In genomic region chr12:63208956-63209355, GRCh38 we compare ENCODE assay signal across 17 cellular contexts. TPM values are rescaled to one million over a fixed set of nuclear protein-coding genes. Genes with fewer than 3 reads are reported as not detected.
DNase-seq lines count a peak whose midpoint lies in the region; ATAC-seq and TF ChIP-seq lines count a peak whose summit lies in the region.
"Had no signal": no experiment of that assay in that cellular context is flagged by ENCODE, and none has a peak within 500 bp of the region (broad histone marks: within the 10 kb centered on the region; RNA-seq: fewer than 3 reads in every experiment).

No MANE protein-coding gene starts in this region.

- H3K79me2 ChIP-seq in Karpas-422 (ENCODE audit: low read length), result no peaks in the 10 kb centered on the region

- intact Hi-C loops in body of pancreas (cut with DNase I), result no loop called here

- H3K4me3 ChIP-seq in adipocyte (ENCODE audit: low read length) (no peak overlapping the region), choroid plexus epithelial cell (ENCODE audit: low read depth, low read length) (no peak overlapping the region), Karpas-422 (ENCODE audit: low read length) (no peak overlapping the region), body of pancreas (no peak overlapping the region)
- H3K4me3 ChIP-seq: BLaER1 treated with 17β-estradiol and CSF1 and Interleukin-3, amounts not matched to agents 10 nM and 100 nM had no signal

- no peaks in the 10 kb centered on the region for H3K9me2 ChIP-seq in Karpas-422 (replicated peaks; ENCODE audit: insufficient read depth, low read length)

- no peaks in the 10 kb centered on the region for H3K9me3 Mint-ChIP-seq in stimulated activated memory B cell treated with anti-CD40 and anti-IgM and Interleukin-4, amounts not matched to agents 10 μg/mL and 1 μg/mL and 100 μg/mL, for 72 hours

- H3K4me3 Mint-ChIP-seq in stimulated activated memory B cell treated with anti-CD40 and anti-IgM and Interleukin-4, amounts not matched to agents 10 μg/mL and 1 μg/mL and 100 μg/mL, for 72 hours, result no peak overlapping the region
- H3K4me3 Mint-ChIP-seq: CD4-positive, CD25-positive, alpha-beta regulatory T cell; HFFc6 had no signal

- TF ChIP-seq CTCF in choroid plexus epithelial cell (conservative IDR thresholded peaks at IDR 0.05; ENCODE audit: low read depth, low read length), result no peak
- TF ChIP-seq CTCF in body of pancreas (IDR thresholded peaks at IDR 0.05), result no peak

- H3K36me3 ChIP-seq in adipocyte (ENCODE audit: control insufficient read depth, insufficient read depth, low read length, severe bottlenecking), result no peaks in the 10 kb centered on the region
- H3K36me3 ChIP-seq in Karpas-422 (ENCODE audit: insufficient read depth, low read length), result no peaks in the 10 kb centered on the region
- no peaks in the 10 kb centered on the region for H3K36me3 ChIP-seq in body of pancreas (replicated peaks in 1 of 2; ENCODE audit: insufficient read depth in 1 of 2, low read depth in 2 of 2)
- H3K36me3 ChIP-seq: BLaER1 treated with 17β-estradiol and CSF1 and Interleukin-3, amounts not matched to agents 10 nM and 100 nM had no signal

- H2AFZ ChIP-seq in Karpas-422 (ENCODE audit: low read length), result no peak overlapping the region

- H3K4me2 ChIP-seq in Karpas-422 (ENCODE audit: low read depth, low read length, poor library complexity, severe bottlenecking), result no peak overlapping the region
- H3K4me2 ChIP-seq: BLaER1 treated with 17β-estradiol and CSF1 and Interleukin-3, amounts not matched to agents 10 nM and 100 nM had no signal

- H3K36me3 Mint-ChIP-seq in stimulated activated memory B cell treated with anti-CD40 and anti-IgM and Interleukin-4, amounts not matched to agents 10 μg/mL and 1 μg/mL and 100 μg/mL, for 72 hours, result no peaks in the 10 kb centered on the region
- H3K36me3 Mint-ChIP-seq: CD4-positive, CD25-positive, alpha-beta regulatory T cell; IgD-negative memory B cell had no signal

- H3K27ac Mint-ChIP-seq in stimulated activated memory B cell treated with anti-CD40 and anti-IgM and Interleukin-4, amounts not matched to agents 10 μg/mL and 1 μg/mL and 100 μg/mL, for 72 hours, result no peak overlapping the region
- H3K27ac Mint-ChIP-seq: CD4-positive, CD25-positive, alpha-beta regulatory T cell; HFFc6; IgD-negative memory B cell had no signal

- H3K9ac ChIP-seq in adipocyte (ENCODE audit: low read length) (no peak overlapping the region), Karpas-422 (ENCODE audit: low read length) (no peak overlapping the region)
- H3K9ac ChIP-seq: BLaER1 treated with 17β-estradiol and CSF1 and Interleukin-3, amounts not matched to agents 10 nM and 100 nM had no signal

- H3K9me3 ChIP-seq in adipocyte (ENCODE audit: control insufficient read depth, low read length) (no peaks in the 10 kb centered on the region), Karpas-422 (ENCODE audit: low read length) (no peaks in the 10 kb centered on the region), body of pancreas (no peaks in the 10 kb centered on the region)
- H3K9me3 ChIP-seq: BLaER1 treated with 17β-estradiol and CSF1 and Interleukin-3, amounts not matched to agents 10 nM and 100 nM had no signal

- no peak for ATAC-seq in stimulated activated memory B cell treated with anti-CD40 and anti-IgM and Interleukin-4, amounts not matched to agents 10 μg/mL and 1 μg/mL and 100 μg/mL, for 72 hours
- no peak for ATAC-seq in body of pancreas
- ATAC-seq in GM19455 (IDR thresholded peaks at IDR 0.05; ENCODE audit: unreplicated experiment), result no peak

- no peak for TF ChIP-seq POLR2A in body of pancreas (IDR thresholded peaks at IDR 0.05)

- H3K4me1 Mint-ChIP-seq in stimulated activated memory B cell treated with anti-CD40 and anti-IgM and Interleukin-4, amounts not matched to agents 10 μg/mL and 1 μg/mL and 100 μg/mL, for 72 hours, result no peaks in the 10 kb centered on the region
- H3K4me1 Mint-ChIP-seq: CD4-positive, CD25-positive, alpha-beta regulatory T cell; IgD-negative memory B cell had no signal

- no peaks in the 10 kb centered on the region for H4K20me1 ChIP-seq in Karpas-422 (ENCODE audit: insufficient read depth, low read depth, low read length)
- H4K20me1 ChIP-seq: BLaER1 treated with 17β-estradiol and CSF1 and Interleukin-3, amounts not matched to agents 10 nM and 100 nM had no signal

- no peaks in the 10 kb centered on the region for H3K27me3 Mint-ChIP-seq in stimulated activated memory B cell treated with anti-CD40 and anti-IgM and Interleukin-4, amounts not matched to agents 10 μg/mL and 1 μg/mL and 100 μg/mL, for 72 hours
- H3K27me3 Mint-ChIP-seq: CD4-positive, CD25-positive, alpha-beta regulatory T cell; IgD-negative memory B cell had no signal

- no peaks in the 10 kb centered on the region for H3K27me3 ChIP-seq in adipocyte (replicated peaks; ENCODE audit: control insufficient read depth, insufficient read depth, low read length)
- no peaks in the 10 kb centered on the region for H3K27me3 ChIP-seq in Karpas-422 (ENCODE audit: low read length)
- H3K27me3 ChIP-seq in body of pancreas, result no peaks in the 10 kb centered on the region
- H3K27me3 ChIP-seq: BLaER1 treated with 17β-estradiol and CSF1 and Interleukin-3, amounts not matched to agents 10 nM and 100 nM had no signal

- DNase-seq in adipocyte (ENCODE audit: low read depth) (peak; percentile 50), choroid plexus epithelial cell (ENCODE audit: low read depth) (peak; percentile 34), non-pigmented ciliary epithelial cell (ENCODE audit: low read depth) (peak; percentile 31), Karpas-422 (no peak), body of pancreas (no peak)
- DNase-seq: ACHN; CD4-positive, CD25-positive, alpha-beta regulatory T cell; DMS79; EL; HCEC 1CT; HFFc6 had no signal

- H3K4me1 ChIP-seq in adipocyte (ENCODE audit: control insufficient read depth, insufficient read depth, low read length) (peaks cover 47% of the 10 kb centered on the region), Karpas-422 (ENCODE audit: low read length) (no peaks in the 10 kb centered on the region), body of pancreas (peaks cover 17% of the 10 kb centered on the region)
- H3K4me1 ChIP-seq: BLaER1 treated with 17β-estradiol and CSF1 and Interleukin-3, amounts not matched to agents 10 nM and 100 nM had no signal

- H3K27ac ChIP-seq in Karpas-422 (ENCODE audit: low read length) (no peak overlapping the region), body of pancreas (no peak overlapping the region)
- H3K27ac ChIP-seq: BLaER1 treated with 17β-estradiol and CSF1 and Interleukin-3, amounts not matched to agents 10 nM and 100 nM had no signal

RNA-seq across cellular contexts. Expression of gene AVPR1A, which starts 58.0 kb away (rescaled TPM):
- total RNA-seq in Karpas-422 (2014; rRNA removed; shearing (Covaris generic); ENCODE audit: low replicate concordance), result not detected in 2 replicates
- 1 to 10 TPM; 1.8 to 2.0 TPM for total RNA-seq in body of pancreas
- total RNA-seq: A172, HFFc6, HT1080 had no signal

Comparison
In these comparisons a context has a peak if more than half of its experiments do, and no peak if none do; other contexts are left out.
1. DNase-seq: peak in adipocyte (single experiment), choroid plexus epithelial cell (single experiment) and non-pigmented ciliary epithelial cell (single experiment); none in Karpas-422 (single experiment) and body of pancreas (0 of 4).